1 cellular context compared by ENCODE assay signal in the genomic region with DNA sequence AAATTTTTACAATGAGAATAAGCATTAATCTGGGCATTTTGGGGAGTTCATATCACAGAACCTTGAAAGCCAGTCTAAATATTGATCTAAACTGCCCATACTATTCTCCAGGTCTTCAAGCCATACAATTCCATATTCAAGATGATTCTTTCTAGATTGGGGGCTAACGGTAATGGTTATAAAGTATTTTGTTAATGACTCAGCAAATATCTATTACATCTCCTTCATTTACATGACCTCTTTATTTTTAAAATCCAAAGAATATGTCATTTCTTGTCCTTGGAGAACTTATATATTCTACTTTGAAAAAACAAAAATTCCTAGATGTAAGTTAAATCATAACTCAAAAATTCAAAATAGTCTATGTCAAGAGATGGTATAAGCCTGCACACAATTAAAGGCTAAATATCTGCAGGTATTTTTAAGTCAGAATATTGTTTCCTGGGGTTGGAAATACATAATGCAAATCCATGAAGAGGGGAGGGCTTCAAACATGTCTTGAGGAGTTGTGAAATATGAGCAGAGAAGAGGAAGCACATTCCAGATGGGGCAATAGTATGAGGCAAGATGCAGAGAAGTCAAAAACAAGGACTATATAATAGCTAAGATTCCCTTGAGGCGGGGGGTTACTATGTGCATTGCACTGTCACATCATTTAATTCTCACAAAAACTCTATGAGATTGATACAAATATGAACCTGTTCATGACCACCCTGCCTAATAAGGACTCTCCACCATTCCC.
TF ChIP-seq lines count a peak whose summit lies in the region.

No MANE protein-coding gene starts in this region.

TF ChIP-seq in HepG2, 621 proteins besides CTCF, POLR2A, EP300 and RAD21 (continued from another document):
- TF ChIP-seq, protein P1, sequence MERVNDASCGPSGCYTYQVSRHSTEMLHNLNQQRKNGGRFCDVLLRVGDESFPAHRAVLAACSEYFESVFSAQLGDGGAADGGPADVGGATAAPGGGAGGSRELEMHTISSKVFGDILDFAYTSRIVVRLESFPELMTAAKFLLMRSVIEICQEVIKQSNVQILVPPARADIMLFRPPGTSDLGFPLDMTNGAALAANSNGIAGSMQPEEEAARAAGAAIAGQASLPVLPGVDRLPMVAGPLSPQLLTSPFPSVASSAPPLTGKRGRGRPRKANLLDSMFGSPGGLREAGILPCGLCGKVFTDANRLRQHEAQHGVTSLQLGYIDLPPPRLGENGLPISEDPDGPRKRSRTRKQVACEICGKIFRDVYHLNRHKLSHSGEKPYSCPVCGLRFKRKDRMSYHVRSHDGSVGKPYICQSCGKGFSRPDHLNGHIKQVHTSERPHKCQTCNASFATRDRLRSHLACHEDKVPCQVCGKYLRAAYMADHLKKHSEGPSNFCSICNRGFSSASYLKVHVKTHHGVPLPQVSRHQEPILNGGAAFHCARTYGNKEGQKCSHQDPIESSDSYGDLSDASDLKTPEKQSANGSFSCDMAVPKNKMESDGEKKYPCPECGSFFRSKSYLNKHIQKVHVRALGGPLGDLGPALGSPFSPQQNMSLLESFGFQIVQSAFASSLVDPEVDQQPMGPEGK (CRISPR knock-in tag; IDR thresholded peaks at IDR 0.05) = no peak
